Comparison of ENCODE assay signal across 30 cellular contexts in genomic region chr5:119878712-119879111, GRCh38.
DNase-seq lines count a peak whose midpoint lies in the region; ATAC-seq, FAIRE-seq and TF ChIP-seq lines count a peak whose summit lies in the region.
"Had no signal": no experiment of that assay in that cellular context is flagged by ENCODE, and none has a peak within 500 bp of the region (broad histone marks: within the 10 kb centered on the region; RNA-seq: fewer than 3 reads in every experiment).

No MANE protein-coding gene starts in this region.

- WGBS in H1 (ENCODE audit: extremely low coverage in 1 of 2, insufficient coverage in 1 of 2, insufficient read length in 1 of 2, insufficient replicate concordance in 2 of 2, low coverage in 1 of 2, low lambda C conversion rate in 2 of 2, missing lambda C conversion rate in 1 of 2), 2 experiments = 67% methylated on average over 2 of the region's 2 CpGs; no CpG with 5 or more reads in 1 of the 2 experiments

- H2BK15ac ChIP-seq in H1 (ENCODE audit: low read length) = no peak overlapping the region

- H4K20me1 ChIP-seq in H1 (replicated peaks in 1 of 2; ENCODE audit: control insufficient read depth in 1 of 2, insufficient read depth in 2 of 2, low read length in 2 of 2) = no peaks in the 10 kb centered on the region

- no peaks in the 10 kb centered on the region for H3K79me2 ChIP-seq in H1 (ENCODE audit: control insufficient read depth in 1 of 2, insufficient read depth in 2 of 2, low read length in 2 of 2)

- H3K4ac ChIP-seq in H1 (replicated peaks; ENCODE audit: insufficient read length, low read depth, low read length) = no peak overlapping the region

- CTCF ChIA-PET in HEK293T (lab: Yijun Ruan, JAX) = interaction anchor here (0.6 kb wide), 1 partner anchor 25 kb away, joined by 4 read pairs; no protein-coding TSS in a partner anchor
- CTCF ChIA-PET in H1 (lab: Charles Lee; ENCODE audit: partially characterized antibody) = no interaction called here

- peak; percentile 78 for FAIRE-seq in H1 (lab: Jason Lieb, UNC)
- FAIRE-seq: GM12891 had no signal

- no peak overlapping the region for H4K8ac ChIP-seq in H1 (ENCODE audit: extremely low read depth, insufficient read depth, low read length)

- POLR2A ChIA-PET in HEK293T (lab: Yijun Ruan, JAX) (no interaction called here), H1 (lab: Charles Lee; ENCODE audit: partially characterized antibody) (interaction anchor here (0.7 kb wide), 1 partner anchor 20 kb away, joined by 3 read pairs; no protein-coding TSS in a partner anchor)

- H2AFZ ChIP-seq in H1 (ENCODE audit: low read length) = no peak overlapping the region

- no peak for TF ChIP-seq RAD21 in H1 (IDR thresholded peaks at IDR 0.05 in 1 of 2, conservative IDR thresholded peaks at IDR 0.05 in 1 of 2; ENCODE audit: low read depth in 2 of 2, low read length in 2 of 2)

- no peak overlapping the region for H4K5ac ChIP-seq in H1 (ENCODE audit: insufficient read length, low read depth, low read length)

- no peak overlapping the region for H2AK5ac ChIP-seq in H1 (ENCODE audit: low read depth, low read length)

- no peak overlapping the region for H3K27ac ChIP-seq in H1 (ENCODE audit: low read depth, low read length)
- H3K27ac ChIP-seq: brain microvascular endothelial cell, colonic mucosa, ovary, Peyer's patch, thoracic aorta had no signal

- H3K4me1 ChIP-seq in H1 (replicated peaks in 1 of 4; ENCODE audit: control insufficient read depth in 3 of 4, insufficient read depth in 4 of 4, low read length in 3 of 4) = no peaks in the 10 kb centered on the region
- H3K4me1 ChIP-seq: colonic mucosa, Peyer's patch had no signal

- H3K4me2 ChIP-seq in H1 (ENCODE audit: insufficient read depth in 1 of 2, low read depth in 2 of 2, low read length in 2 of 2) = peak overlapping the region in 1 of 2 experiments; percentile 14; a peak in 1 of 4 replicates

- no peak overlapping the region for H2BK12ac ChIP-seq in H1 (ENCODE audit: low read depth, low read length)

- H3K36me3 ChIP-seq in H1 (ENCODE audit: control insufficient read depth in 2 of 4, insufficient read depth in 4 of 4, low read length in 3 of 4) = no peaks in the 10 kb centered on the region
- H3K36me3 ChIP-seq: brain microvascular endothelial cell, colonic mucosa, ovary, Peyer's patch, thoracic aorta had no signal

- no peak overlapping the region for H2BK120ac ChIP-seq in H1 (replicated peaks; ENCODE audit: low read depth, low read length)

- no peak overlapping the region for H3K14ac ChIP-seq in H1 (ENCODE audit: insufficient read length)

- H3K23me2 ChIP-seq in H1 (ENCODE audit: low read depth, low read length) = no peaks in the 10 kb centered on the region

- no peaks in the 10 kb centered on the region for H3K79me1 ChIP-seq in H1 (ENCODE audit: low read depth, low read length)

- no peak overlapping the region for H3K4me3 ChIP-seq in H1 (ENCODE audit: extremely low read depth in 1 of 4, insufficient read depth in 2 of 4, low read depth in 3 of 4, low read length in 4 of 4)
- H3K4me3 ChIP-seq: colonic mucosa, ovary, Peyer's patch, thoracic aorta had no signal

- no peaks in the 10 kb centered on the region for H3K9me3 ChIP-seq in H1 (ENCODE audit: insufficient read depth in 2 of 2, low read depth in 1 of 2, low read length in 1 of 2)
- H3K9me3 ChIP-seq: colonic mucosa, ovary, Peyer's patch, thoracic aorta had no signal

- no peak overlapping the region for H3K56ac ChIP-seq in H1 (replicated peaks; ENCODE audit: insufficient read length, low read depth, low read length)

- H3K27me3 ChIP-seq in H1 (replicated peaks in 1 of 4; ENCODE audit: control insufficient read depth in 3 of 4, extremely low read depth in 1 of 4, insufficient read depth in 3 of 4, low read length in 3 of 4) = no peaks in the 10 kb centered on the region
- H3K27me3 ChIP-seq: brain microvascular endothelial cell, colonic mucosa, ovary, Peyer's patch had no signal

- ATAC-seq in left colon = peak; percentile 83
- ATAC-seq in SK-N-SH treated with all-trans-retinoic acid at 6 μM for 48 hours = no peak
- ATAC-seq in GM18498 (IDR thresholded peaks at IDR 0.05; ENCODE audit: unreplicated experiment) = no peak
- ATAC-seq: effector memory CD8-positive, alpha-beta T cell; HCT116; left lobe of liver; natural killer cell; right cardiac atrium; stimulated activated naive CD8-positive, alpha-beta T cell treated with anti-CD3 and anti-CD28 coated beads, Interleukin-15, Interleukin-2, amounts not matched to agents 100 U/mL and 50 U/mL, for 24 hours; T-helper 17 cell had no signal

- no peak overlapping the region for H2BK20ac ChIP-seq in H1 (ENCODE audit: low read length)

- H4K91ac ChIP-seq in H1 (replicated peaks; ENCODE audit: insufficient read length, low read length) = no peak overlapping the region

- no peak overlapping the region for H3K9ac ChIP-seq in H1 (replicated peaks in 1 of 4; ENCODE audit: extremely low read depth in 1 of 4, low read depth in 3 of 4, low read length in 3 of 4)

- TF ChIP-seq POLR2A in H1 (IDR thresholded peaks at IDR 0.05; ENCODE audit: control extremely low read depth in 1 of 2, low read depth in 2 of 2, low read length in 2 of 2) = no peak

- no peak overlapping the region for H2BK5ac ChIP-seq in H1 (ENCODE audit: low read depth, low read length)

- TF ChIP-seq EP300 in H1 (IDR thresholded peaks at IDR 0.05; ENCODE audit: borderline replicate concordance in 1 of 2, low read depth in 2 of 2, low read length in 2 of 2) = no peak

- intact Hi-C loops in left colon (cut with DNase I, micrococcal nuclease) = no loop called here

- no peak for TF ChIP-seq CTCF in H1 (IDR thresholded peaks at IDR 0.05; ENCODE audit: control extremely low read depth in 1 of 3, insufficient read depth in 1 of 3, low read depth in 1 of 3, low read length in 3 of 3)

- H3K18ac ChIP-seq in H1 (ENCODE audit: extremely low read depth, low read length) = no peak overlapping the region

- peak; percentile 69 for DNase-seq in DMS53 (lab: John Stamatoyannopoulos, UW)
- DNase-seq in HEK293T (ENCODE audit: extremely low spot score) = peak; percentile 19
- no peak for DNase-seq in H1 (ENCODE audit: low read depth in 1 of 2, low spot score in 2 of 2)
- DNase-seq in left colon = no peak
- no peak for DNase-seq in NCI-H2196 treated with DMSO at 0.1 percent for 48 hours (lab: John Stamatoyannopoulos, UW; ENCODE audit: unreplicated experiment)
- no peak for DNase-seq in cerebellum (ENCODE audit: low spot score)
- DNase-seq: activated CD4-positive, alpha-beta T cell treated with anti-CD3 and anti-CD28 coated beads for 48 hours; activated T-cell treated with anti-CD3 and anti-CD28 coated beads, Interleukin-2, amount 50 U/mL, for 24 hours; brain microvascular endothelial cell; C1 segment of cervical spinal cord; colonic mucosa; effector memory CD8-positive, alpha-beta T cell; IMR-90; midbrain; natural killer cell; NCI-H2029 treated with DMSO at 0.1 percent for 48 hours; NCI-H446; ovary; Peyer's patch; right cardiac atrium; stimulated activated CD4-positive, alpha-beta T cell treated with anti-CD3 and anti-CD28 coated beads, Interleukin-12 subunit alpha, Interleukin-12 subunit beta, amount 100 ng/mL, for 4 hours; stimulated activated CD4-positive, alpha-beta T cell treated with anti-CD3 and anti-CD28 coated beads, Interleukin-4, amount 100 ng/mL, for 4 hours; stimulated activated naive CD8-positive, alpha-beta T cell treated with anti-CD3 and anti-CD28 coated beads, Interleukin-15, Interleukin-2, amounts not matched to agents 100 U/mL and 50 U/mL, for 24 hours; T-helper 17 cell had no signal

- no peak overlapping the region for H3K23ac ChIP-seq in H1 (ENCODE audit: insufficient read length)

TF ChIP-seq in HEK293T, 16 proteins besides CTCF, POLR2A, EP300 and RAD21 (continues in another document):
- TF ChIP-seq ELF4 (IDR thresholded peaks at IDR 0.05) (no peak), TARDBP (IDR thresholded peaks at IDR 0.05) (no peak), FOXK2 (IDR thresholded peaks at IDR 0.05) (no peak), FOXA1 (IDR thresholded peaks at IDR 0.05) (no peak), SP1 (IDR thresholded peaks at IDR 0.05) (no peak), PKNOX1 (IDR thresholded peaks at IDR 0.05) (no peak)

TF ChIP-seq in H1, 55 proteins besides CTCF, POLR2A, EP300 and RAD21:
- TF ChIP-seq EGR1 (IDR thresholded peaks at IDR 0.05; ENCODE audit: borderline replicate concordance, low read depth, low read length) (no peak), E2F6 (IDR thresholded peaks at IDR 0.05) (no peak), TEAD4 (IDR thresholded peaks at IDR 0.05; ENCODE audit: low read depth, low read length) (0 out of 2 replicates have a peak, but pooled peaks have one; percentile 35), GTF2F1 (IDR thresholded peaks at IDR 0.05; ENCODE audit: borderline replicate concordance, low read depth, low read length) (no peak), TAF1 (IDR thresholded peaks at IDR 0.05; ENCODE audit: low read depth, low read length) (no peak)

TF ChIP-seq in SK-N-SH treated with all-trans-retinoic acid at 6 μM for 48 hours, 23 proteins besides CTCF, POLR2A, EP300 and RAD21 (continues in another document):
- TF ChIP-seq ISL1 (CRISPR knock-in tag; IDR thresholded peaks at IDR 0.05) = no peak
- TF ChIP-seq TOX (CRISPR knock-in tag; IDR thresholded peaks at IDR 0.05; ENCODE audit: borderline replicate concordance) = no peak
- TF ChIP-seq OSR1 (CRISPR knock-in tag; IDR thresholded peaks at IDR 0.05) = no peak
- TF ChIP-seq ZNF70 (CRISPR knock-in tag; IDR thresholded peaks at IDR 0.05) = no peak
- no peak for TF ChIP-seq BACH2 (CRISPR knock-in tag; IDR thresholded peaks at IDR 0.05; ENCODE audit: borderline replicate concordance)
- no peak for TF ChIP-seq ZFP3 (CRISPR knock-in tag; IDR thresholded peaks at IDR 0.05)
- no peak for TF ChIP-seq CREB5 (CRISPR knock-in tag; IDR thresholded peaks at IDR 0.05; ENCODE audit: low read depth)

Comparison
In these comparisons a context has a peak if more than half of its experiments do, and no peak if none do; other contexts are left out.
1. DNase-seq: peak in DMS53 (single experiment) and HEK293T (single experiment); none in H1 (0 of 2), left colon (0 of 2), NCI-H2196 treated with DMSO at 0.1 percent for 48 hours (single experiment) and cerebellum (single experiment).